7 cellular contexts compared by ENCODE assay signal in the genomic region with DNA sequence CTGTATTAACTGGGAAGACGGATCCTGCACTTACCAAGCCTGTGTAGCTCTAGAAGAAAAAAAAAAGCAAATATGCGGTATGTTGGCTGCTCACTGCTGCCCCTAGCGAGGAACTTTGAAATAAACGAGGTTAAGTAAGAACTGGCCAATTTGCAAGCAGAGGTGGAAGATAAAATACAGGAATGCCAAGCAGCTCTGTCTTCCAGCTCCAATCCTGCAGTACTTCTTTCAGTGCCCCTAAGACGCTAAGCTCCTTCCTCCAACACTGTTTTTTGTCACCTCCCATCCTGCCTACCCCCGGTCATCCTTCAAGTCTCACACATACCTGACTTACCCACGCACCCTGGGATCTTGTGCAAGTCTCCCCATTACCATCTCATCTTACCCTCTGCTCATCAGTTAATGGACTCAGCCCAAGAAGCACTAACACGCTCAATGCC. TPM values are rescaled to one million over a fixed set of nuclear protein-coding genes. Genes with fewer than 3 reads are reported as not detected.
DNase-seq lines count a peak whose midpoint lies in the region; ATAC-seq and TF ChIP-seq lines count a peak whose summit lies in the region.

No MANE protein-coding gene starts in this region.

- H3K36me3 Mint-ChIP-seq in T-helper 1 cell treated with Interleukin-12 subunit alpha and Interleukin-12 subunit beta and Interleukin-4 antibody, amounts not matched to agents 30 μg/mL and 1 μg/mL, for 36 hours (ENCODE audit: low read depth), result peaks cover 8% of the 10 kb centered on the region

- H3K4me1 Mint-ChIP-seq in T-helper 1 cell treated with Interleukin-12 subunit alpha and Interleukin-12 subunit beta and Interleukin-4 antibody, amounts not matched to agents 30 μg/mL and 1 μg/mL, for 36 hours (ENCODE audit: low read depth), result peaks cover 43% of the 10 kb centered on the region

- no peak for ATAC-seq in HG03565 (IDR thresholded peaks at IDR 0.05; ENCODE audit: unreplicated experiment)

- DNase-seq in NCI-H1417 (lab: John Stamatoyannopoulos, UW) (peak; percentile 58 to 85 (median 65)), astrocyte of the hippocampus (ENCODE audit: low read depth, low spot score) (peak; percentile 94), hippocampal formation (lab: John Stamatoyannopoulos, UW) (peak; percentile 65 to 73), renal cortical epithelial cell (ENCODE audit: low read depth) (peak; percentile 84)

- peak; percentile 73 for TF ChIP-seq CTCF in GM12874 (IDR thresholded peaks at IDR 0.05; ENCODE audit: insufficient read depth, low read depth, low read length)

- H3K27me3 Mint-ChIP-seq in T-helper 1 cell treated with Interleukin-12 subunit alpha and Interleukin-12 subunit beta and Interleukin-4 antibody, amounts not matched to agents 30 μg/mL and 1 μg/mL, for 36 hours (ENCODE audit: low read depth), result no peaks in the 10 kb centered on the region

- peak overlapping the region; percentile 96 for H3K27ac Mint-ChIP-seq in T-helper 1 cell treated with Interleukin-12 subunit alpha and Interleukin-12 subunit beta and Interleukin-4 antibody, amounts not matched to agents 30 μg/mL and 1 μg/mL, for 36 hours

- peak overlapping the region; percentile 92 for H3K4me3 Mint-ChIP-seq in T-helper 1 cell treated with Interleukin-12 subunit alpha and Interleukin-12 subunit beta and Interleukin-4 antibody, amounts not matched to agents 30 μg/mL and 1 μg/mL, for 36 hours

- no peaks in the 10 kb centered on the region for H3K9me3 Mint-ChIP-seq in T-helper 1 cell treated with Interleukin-12 subunit alpha and Interleukin-12 subunit beta and Interleukin-4 antibody, amounts not matched to agents 30 μg/mL and 1 μg/mL, for 36 hours

RNA-seq across cellular contexts. Expression of gene C10orf143, which starts 0.8 kb away (rescaled TPM):
- 0.85 TPM in 1 of 2 replicates, not detected in the other for total RNA-seq in renal cortical epithelial cell

RNA-seq across cellular contexts. Expression of gene GLRX3, which starts 26.4 kb away (rescaled TPM):
- total RNA-seq in renal cortical epithelial cell, result 83.9 and 154 TPM in 2 replicates
